In the genomic region with DNA sequence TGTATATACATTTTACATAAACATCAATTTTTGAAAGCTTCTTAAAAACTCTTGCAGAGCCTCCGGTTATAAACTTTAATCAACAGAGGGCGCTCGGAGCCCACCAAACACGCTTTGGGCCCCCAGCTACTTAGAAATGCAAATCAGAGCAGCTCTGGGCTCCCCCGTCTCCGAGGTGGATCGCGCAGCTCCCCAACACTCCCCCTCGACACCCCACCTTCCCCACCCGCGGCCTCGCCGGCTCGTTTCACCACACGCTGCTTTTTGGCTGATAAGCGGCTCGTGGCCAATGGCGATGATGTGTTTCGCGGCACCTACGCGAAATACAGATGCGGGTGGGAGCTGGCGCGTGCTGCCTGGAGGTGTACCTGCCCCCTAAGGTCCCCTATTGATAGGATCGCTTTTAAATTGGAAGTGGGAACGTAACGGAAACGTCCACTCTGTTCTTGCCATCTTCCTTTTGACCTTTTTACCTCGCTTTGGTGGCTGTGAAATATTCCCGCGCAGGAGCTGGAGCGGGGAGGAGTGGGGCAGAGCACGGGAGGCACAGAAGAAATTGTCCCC, we compare ENCODE assay signal across 8 cellular contexts. TPM values are rescaled to one million over a fixed set of nuclear protein-coding genes. Genes with fewer than 3 reads are reported as not detected.
A peak's percentile ranks its signal among the peaks of the same experiment; 100 is the strongest.
DNase-seq lines count a peak whose midpoint lies in the region; ATAC-seq and TF ChIP-seq lines count a peak whose summit lies in the region.

No MANE protein-coding gene starts in this region.

- peak overlapping the region in 1 of 8 donors; percentile 27 for H3K27ac Mint-ChIP-seq in CD8-positive, alpha-beta memory T cell

- WGBS in lung, 2 donors = 0 to 1% methylated on average over 34 of the region's 34 CpGs

- POLR2A ChIA-PET in CD8-positive, alpha-beta memory T cell (lab: Charles Lee) = no interaction called here

- H3K4me1 ChIP-seq in CD8-positive, alpha-beta memory T cell (ENCODE audit: insufficient read depth, low read length) = peaks cover 23% of the 10 kb centered on the region
- H3K4me1 ChIP-seq in lung (ENCODE audit: control insufficient read depth in 2 of 2, insufficient read depth in 2 of 2, low read length in 2 of 2) = peaks cover 0 to 16% of the 10 kb centered on the region in 2 donors

- H3K27me3 Mint-ChIP-seq in CD8-positive, alpha-beta memory T cell = peaks cover 40 to 75% of the 10 kb centered on the region in 2 donors

- H3K9me3 ChIP-seq in CD8-positive, alpha-beta memory T cell (ENCODE audit: low read length) = no peaks in the 10 kb centered on the region
- H3K9me3 ChIP-seq in lung (ENCODE audit: control insufficient read depth in 2 of 2, insufficient read depth in 1 of 2, low read length in 1 of 2) = no peaks in the 10 kb centered on the region

- peaks cover 22 to 33% (median 30%) of the 10 kb centered on the region in 3 donors for H3K4me1 Mint-ChIP-seq in CD8-positive, alpha-beta memory T cell

- H3K4me3 Mint-ChIP-seq in CD8-positive, alpha-beta memory T cell = peak overlapping the region; percentile 83 to 91 (median 86)

- H3K9me3 Mint-ChIP-seq in CD8-positive, alpha-beta memory T cell = peaks cover 0 to 3% (median 2%) of the 10 kb centered on the region in 5 donors

- DNase-seq in CD8-positive, alpha-beta memory T cell = peak; percentile 26 to 72 (median 58)
- DNase-seq in NCI-H748 treated with DMSO at 0.1 percent for 48 hours (lab: John Stamatoyannopoulos, UW) (peak; percentile 76), ecto neural progenitor cell (ENCODE audit: low spot score) (peak; percentile 80), lung (ENCODE audit: low spot score) (peak; percentile 54)
- peak; percentile 67 to 71 for DNase-seq in activated CD4-positive, alpha-beta T cell treated with anti-CD3 and anti-CD28 coated beads, Interleukin-2, amount 50 U/mL, for 48 hours
- peak; percentile 43 to 63 for DNase-seq in stimulated activated CD4-positive, alpha-beta T cell treated with anti-CD3 and anti-CD28 coated beads, Interleukin-4, amount 100 ng/mL, for 4 hours

- peaks cover 0 to under 1% (median 0%) of the 10 kb centered on the region in 3 donors for H3K36me3 Mint-ChIP-seq in CD8-positive, alpha-beta memory T cell

- H3K36me3 ChIP-seq in CD8-positive, alpha-beta memory T cell (ENCODE audit: insufficient read depth, low read length) = no peaks in the 10 kb centered on the region
- H3K36me3 ChIP-seq in lung (ENCODE audit: control insufficient read depth in 2 of 2, insufficient read depth in 2 of 2, low read length in 2 of 2) = no peaks in the 10 kb centered on the region

- peak overlapping the region; percentile 76 for H3K4me3 ChIP-seq in CD8-positive, alpha-beta memory T cell (ENCODE audit: low read length)
- peak overlapping the region; percentile 36 for H3K4me3 ChIP-seq in lung

- peak; percentile 51 for TF ChIP-seq CTCF in lung (IDR thresholded peaks at IDR 0.05; ENCODE audit: control extremely low read depth, extremely low read depth)

- ATAC-seq in HG02798 (IDR thresholded peaks at IDR 0.05; ENCODE audit: poor library complexity, unreplicated experiment) (peak; percentile 35), lung (ENCODE audit: insufficient read depth, low FRiP score) (no peak), HG03571 (IDR thresholded peaks at IDR 0.05; ENCODE audit: unreplicated experiment) (no peak)

- peaks cover 30% of the 10 kb centered on the region for H3K27me3 ChIP-seq in CD8-positive, alpha-beta memory T cell (ENCODE audit: insufficient read depth, low read length, poor library complexity, severe bottlenecking)
- H3K27me3 ChIP-seq in lung (ENCODE audit: control insufficient read depth, insufficient read depth) = no peaks in the 10 kb centered on the region

- no peak overlapping the region for H3K27ac ChIP-seq in CD8-positive, alpha-beta memory T cell (ENCODE audit: low read depth, low read length)
- H3K27ac ChIP-seq in lung (ENCODE audit: low read depth in 1 of 2, low read length in 1 of 2) = no peak overlapping the region

- CTCF ChIA-PET in CD8-positive, alpha-beta memory T cell (lab: Charles Lee) = interaction anchor here (0.8 to 2.3 kb wide), 6 partner anchors 9 to 854 kb away, joined by 3 to 12 read pairs (median 4); no protein-coding TSS in a partner anchor

RNA-seq across cellular contexts. Expression of a gene that starts 1.6 kb away (rescaled TPM):
- total RNA-seq in CD8-positive, alpha-beta memory T cell = under 1 TPM; 0.11 to 0.16 TPM
- polyA plus RNA-seq in CD8-positive, alpha-beta memory T cell = not detected
- 1 to 10 TPM; 2.7 to 6.7 TPM for total RNA-seq in lung
- 1 to 10 TPM in 1 of 2 donors, under 1 TPM in 1; 0.61 to 1.7 TPM for polyA plus RNA-seq in lung
